In genomic region chr17:7687072-7687907, GRCh38 we compare ENCODE assay signal across 8 cellular contexts. TPM values are rescaled to one million over a fixed set of nuclear protein-coding genes. Genes with fewer than 3 reads are reported as not detected.
DNase-seq lines count a peak whose midpoint lies in the region; ATAC-seq, FAIRE-seq and TF ChIP-seq lines count a peak whose summit lies in the region.

Gene TP53, minus strand, starts transcription at chr17:7687490. Its CDS starts 10,896 bp downstream, at chr17:7676594.

- peak; percentile 96 for DNase-seq in Karpas-422
- peak; percentile 82 for DNase-seq in RCC 7860 (ENCODE audit: low spot score)
- peak; percentile 77 for DNase-seq in activated T-cell treated with anti-CD3 and anti-CD28 coated beads, Interleukin-2, amount 50 U/mL, for 4 hours
- DNase-seq in stimulated activated CD8-positive, alpha-beta memory T cell treated with anti-CD3 and anti-CD28 coated beads, Interleukin-4, amount 100 ng/mL, for 48 hours = peak; percentile 89

- H3K27ac ChIP-seq in Karpas-422 (ENCODE audit: low read length) = peak within 1 kb of the TSS; percentile 94
- H3K27ac ChIP-seq in muscle layer of colon (ENCODE audit: low read depth, low read length) = peak within 1 kb of the TSS; percentile 94

- peak within 1 kb of the TSS; percentile 62; the same call in 1 of the 2 replicates for H2AFZ ChIP-seq in Karpas-422 (ENCODE audit: low read length)

- H4K20me1 ChIP-seq in Karpas-422 (ENCODE audit: insufficient read depth, low read depth, low read length) = peaks cover 20% of the 10 kb centered on the region

- peak within 1 kb of the TSS; percentile 87 for H3K4me3 Mint-ChIP-seq in activated T-cell treated with anti-CD3 and anti-CD28 coated beads, Interleukin-2, amount 50 U/mL, for 4 hours

- ATAC-seq in activated T-cell treated with anti-CD3 and anti-CD28 coated beads, Interleukin-2, amount 50 U/mL, for 4 hours = peak; percentile 47 to 53
- ATAC-seq in esophagus mucosa = peak; percentile 54
- ATAC-seq in HG03139 (IDR thresholded peaks at IDR 0.05; ENCODE audit: unreplicated experiment) = no peak

- peaks cover 16% of the 10 kb centered on the region for H3K36me3 Mint-ChIP-seq in activated T-cell treated with anti-CD3 and anti-CD28 coated beads, Interleukin-2, amount 50 U/mL, for 4 hours (ENCODE audit: insufficient read depth)

- FAIRE-seq in RCC 7860 (lab: Jason Lieb, UNC) = peak; percentile 26

- H3K9me3 Mint-ChIP-seq in activated T-cell treated with anti-CD3 and anti-CD28 coated beads, Interleukin-2, amount 50 U/mL, for 4 hours = no peaks in the 10 kb centered on the region

- H3K9me3 ChIP-seq in Karpas-422 (ENCODE audit: low read length) = no peaks in the 10 kb centered on the region
- H3K9me3 ChIP-seq in muscle layer of colon (ENCODE audit: low read length) = no peaks in the 10 kb centered on the region

- H3K4me3 ChIP-seq in Karpas-422 (ENCODE audit: low read length) (peak within 1 kb of the TSS; percentile 93), muscle layer of colon (ENCODE audit: low read depth in 1 of 2, low read length in 2 of 2) (peak within 1 kb of the TSS; percentile 60 to 100)

- H3K9ac ChIP-seq in Karpas-422 (ENCODE audit: low read length) = peak within 1 kb of the TSS; percentile 96
- peak within 1 kb of the TSS; percentile 99 for H3K9ac ChIP-seq in muscle layer of colon (ENCODE audit: low read length)

- no peaks in the 10 kb centered on the region for H3K27me3 ChIP-seq in Karpas-422 (ENCODE audit: low read length)
- H3K27me3 ChIP-seq in muscle layer of colon (ENCODE audit: control insufficient read depth in 1 of 2, insufficient read depth in 2 of 2, low read length in 2 of 2) = no peaks in the 10 kb centered on the region

- H3K27me3 Mint-ChIP-seq in activated T-cell treated with anti-CD3 and anti-CD28 coated beads, Interleukin-2, amount 50 U/mL, for 4 hours (ENCODE audit: low read depth) = no peaks in the 10 kb centered on the region

- peaks cover 15% of the 10 kb centered on the region for H3K36me3 ChIP-seq in Karpas-422 (ENCODE audit: insufficient read depth, low read length)
- no peaks in the 10 kb centered on the region for H3K36me3 ChIP-seq in muscle layer of colon (ENCODE audit: insufficient read depth, low read length)

- H3K4me1 ChIP-seq in Karpas-422 (ENCODE audit: low read length) = peaks cover 27% of the 10 kb centered on the region
- H3K4me1 ChIP-seq in muscle layer of colon (ENCODE audit: insufficient read depth, low read length) = peaks cover 21% of the 10 kb centered on the region

- peaks cover 59% of the 10 kb centered on the region for H3K79me2 ChIP-seq in Karpas-422 (ENCODE audit: low read length)

- H3K4me1 Mint-ChIP-seq in activated T-cell treated with anti-CD3 and anti-CD28 coated beads, Interleukin-2, amount 50 U/mL, for 4 hours (ENCODE audit: low read depth) = peaks cover 29% of the 10 kb centered on the region

- peak; percentile 98 for TF ChIP-seq POLR2A in GM18526 (IDR thresholded peaks at IDR 0.05; ENCODE audit: extremely low read depth, insufficient read length)

- H3K4me2 ChIP-seq in Karpas-422 (ENCODE audit: low read depth, low read length, poor library complexity, severe bottlenecking) = peak within 1 kb of the TSS; percentile 97

- no peaks in the 10 kb centered on the region for H3K9me2 ChIP-seq in Karpas-422 (replicated peaks; ENCODE audit: insufficient read depth, low read length)

RNA-seq across cellular contexts. Expression of gene TP53, which starts in this region (rescaled TPM):
- total RNA-seq in Karpas-422 (2014; rRNA removed; shearing (Covaris generic); ENCODE audit: low replicate concordance) = 11.0 and 14.0 TPM in 2 replicates
- total RNA-seq in activated T-cell treated with anti-CD3 and anti-CD28 coated beads, Interleukin-2, amount 50 U/mL, for 4 hours = 100 to 1,000 TPM in 1 of 3 donors, 10 to 100 TPM in 2; 93.0 to 106 (median 98.9) TPM
- 74.1 TPM for total RNA-seq in esophagus mucosa
